1 cellular context compared by ENCODE assay signal in genomic region chr19:39128511-39129079, GRCh38.
TF ChIP-seq lines count a peak whose summit lies in the region.

No MANE protein-coding gene starts in this region.

TF ChIP-seq in IMR-90, 13 proteins besides CTCF, POLR2A, EP300 and RAD21 (continued from another document):
- TF ChIP-seq ELK1 (IDR thresholded peaks at IDR 0.05; ENCODE audit: borderline replicate concordance, low read depth, low read length) = no peak
- TF ChIP-seq USF2 (IDR thresholded peaks at IDR 0.05; ENCODE audit: low read depth, low read length) = no peak
- no peak for TF ChIP-seq FOS (IDR thresholded peaks at IDR 0.05; ENCODE audit: low read depth, low read length)
- TF ChIP-seq RFX5 (IDR thresholded peaks at IDR 0.05; ENCODE audit: low read depth, low read length) = no peak
